1 cellular context compared by ENCODE assay signal in the genomic region with DNA sequence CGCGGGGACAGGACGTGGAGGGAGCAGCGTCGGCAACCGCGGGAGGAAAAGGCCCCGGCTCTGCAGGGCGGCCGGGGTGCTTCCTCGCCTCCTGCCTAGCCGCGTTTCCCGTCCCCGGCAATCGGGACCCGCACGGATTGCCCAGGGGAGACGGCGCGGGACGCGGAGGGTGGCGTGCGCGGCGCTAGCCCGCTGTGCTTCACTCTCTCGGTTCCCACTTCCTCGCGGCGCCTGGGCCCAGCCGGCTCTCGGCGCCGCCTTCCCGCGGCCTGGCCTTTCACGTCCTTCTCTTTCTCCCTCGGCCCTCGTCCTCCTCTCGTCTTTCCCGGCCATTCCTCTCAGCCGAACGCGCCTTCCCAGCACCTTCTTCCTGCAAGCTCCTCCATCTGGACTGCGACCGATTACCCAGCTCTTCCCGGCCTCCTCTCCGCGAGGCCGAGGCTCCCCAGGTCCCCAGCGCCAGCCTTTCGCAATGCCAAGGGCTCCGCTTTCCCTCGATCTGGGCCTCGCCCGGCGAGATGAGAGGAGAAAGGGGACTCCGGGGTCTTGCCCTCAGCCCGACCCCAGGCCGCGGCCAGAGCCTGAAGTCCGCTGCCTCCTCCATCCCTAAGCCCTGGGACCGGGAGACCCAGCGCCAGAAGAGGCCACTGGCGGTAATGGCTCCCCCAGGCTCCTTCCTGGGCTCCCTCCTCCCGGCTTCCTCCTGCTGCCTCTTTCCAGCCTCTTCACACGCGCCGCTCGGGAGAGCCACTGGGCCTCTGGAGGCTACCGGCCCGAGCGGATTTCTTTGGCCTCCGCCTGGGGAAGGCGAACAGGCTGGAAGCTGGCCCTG.
TF ChIP-seq lines count a peak whose summit lies in the region.

No MANE protein-coding gene starts in this region.

TF ChIP-seq in HCT116, 20 proteins besides CTCF, POLR2A, EP300 and RAD21 (continued from another document):
- TF ChIP-seq, protein P1, sequence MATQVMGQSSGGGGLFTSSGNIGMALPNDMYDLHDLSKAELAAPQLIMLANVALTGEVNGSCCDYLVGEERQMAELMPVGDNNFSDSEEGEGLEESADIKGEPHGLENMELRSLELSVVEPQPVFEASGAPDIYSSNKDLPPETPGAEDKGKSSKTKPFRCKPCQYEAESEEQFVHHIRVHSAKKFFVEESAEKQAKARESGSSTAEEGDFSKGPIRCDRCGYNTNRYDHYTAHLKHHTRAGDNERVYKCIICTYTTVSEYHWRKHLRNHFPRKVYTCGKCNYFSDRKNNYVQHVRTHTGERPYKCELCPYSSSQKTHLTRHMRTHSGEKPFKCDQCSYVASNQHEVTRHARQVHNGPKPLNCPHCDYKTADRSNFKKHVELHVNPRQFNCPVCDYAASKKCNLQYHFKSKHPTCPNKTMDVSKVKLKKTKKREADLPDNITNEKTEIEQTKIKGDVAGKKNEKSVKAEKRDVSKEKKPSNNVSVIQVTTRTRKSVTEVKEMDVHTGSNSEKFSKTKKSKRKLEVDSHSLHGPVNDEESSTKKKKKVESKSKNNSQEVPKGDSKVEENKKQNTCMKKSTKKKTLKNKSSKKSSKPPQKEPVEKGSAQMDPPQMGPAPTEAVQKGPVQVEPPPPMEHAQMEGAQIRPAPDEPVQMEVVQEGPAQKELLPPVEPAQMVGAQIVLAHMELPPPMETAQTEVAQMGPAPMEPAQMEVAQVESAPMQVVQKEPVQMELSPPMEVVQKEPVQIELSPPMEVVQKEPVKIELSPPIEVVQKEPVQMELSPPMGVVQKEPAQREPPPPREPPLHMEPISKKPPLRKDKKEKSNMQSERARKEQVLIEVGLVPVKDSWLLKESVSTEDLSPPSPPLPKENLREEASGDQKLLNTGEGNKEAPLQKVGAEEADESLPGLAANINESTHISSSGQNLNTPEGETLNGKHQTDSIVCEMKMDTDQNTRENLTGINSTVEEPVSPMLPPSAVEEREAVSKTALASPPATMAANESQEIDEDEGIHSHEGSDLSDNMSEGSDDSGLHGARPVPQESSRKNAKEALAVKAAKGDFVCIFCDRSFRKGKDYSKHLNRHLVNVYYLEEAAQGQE (IDR thresholded peaks at IDR 0.05; ENCODE audit: low read depth): no peak
- TF ChIP-seq CBX3 (IDR thresholded peaks at IDR 0.05; ENCODE audit: low read depth) (no peak), EGR1 (IDR thresholded peaks at IDR 0.05; ENCODE audit: low read depth) (no peak), SRF (IDR thresholded peaks at IDR 0.05; ENCODE audit: low read depth) (no peak)
